ENCODE assay signal across 8 cellular contexts in the genomic region with DNA sequence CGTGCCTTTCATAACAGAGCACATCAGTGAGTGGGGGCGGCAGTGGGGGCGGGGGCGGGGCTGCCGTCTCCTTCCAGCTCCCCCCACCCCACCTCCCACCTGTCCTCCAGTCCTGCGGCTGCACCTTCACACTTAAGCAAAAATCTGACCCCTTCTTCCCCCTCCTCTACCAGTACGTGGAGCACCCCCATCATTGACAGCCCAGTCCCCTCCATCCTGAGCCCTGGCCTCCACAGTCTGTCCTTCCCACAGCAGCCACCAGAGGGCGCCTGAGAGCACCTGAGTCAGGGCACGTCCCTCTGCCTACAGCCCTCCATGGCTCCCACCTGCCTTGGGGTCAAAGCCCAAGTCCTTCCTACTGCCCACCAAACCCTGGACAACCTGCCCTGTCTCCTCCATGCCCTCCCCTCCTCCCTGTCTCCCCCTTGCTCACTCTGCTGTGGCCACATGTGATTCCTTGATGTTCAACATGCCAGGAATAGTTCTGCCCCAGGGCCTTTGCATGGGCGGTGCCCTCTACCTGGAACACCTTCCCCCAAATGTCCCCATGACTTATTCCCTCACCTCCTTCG. TPM values are rescaled to one million over a fixed set of nuclear protein-coding genes. Genes with fewer than 3 reads are reported as not detected.
DNase-seq lines count a peak whose midpoint lies in the region; ATAC-seq and TF ChIP-seq lines count a peak whose summit lies in the region.

No MANE protein-coding gene starts in this region.

- DNase-seq in NCI-H524 (lab: John Stamatoyannopoulos, UW) (peak; percentile 27 to 77), NCI-H524 treated with DMSO at 0.1 percent for 48 hours (lab: John Stamatoyannopoulos, UW) (no peak), SK-N-SH (peak; percentile 84), iPS-NIHi11 (ENCODE audit: low spot score) (peak; percentile 77)
- peak; percentile 89 for DNase-seq in activated naive CD4-positive, alpha-beta T cell treated with anti-CD3 and anti-CD28 coated beads for 36 hours
- peak; percentile 80 to 87 for DNase-seq in stimulated activated CD4-positive, alpha-beta T cell treated with anti-CD3 and anti-CD28 coated beads, Interleukin-2, amount 100 ng/mL, for 24 hours

- no peaks in the 10 kb centered on the region for H4K20me1 ChIP-seq in SK-N-SH (ENCODE audit: insufficient read depth)

- no peaks in the 10 kb centered on the region for H3K9me3 Mint-ChIP-seq in activated naive CD4-positive, alpha-beta T cell treated with anti-CD3 and anti-CD28 coated beads for 36 hours

- H3K27me3 ChIP-seq in SK-N-SH (ENCODE audit: insufficient read depth) = no peaks in the 10 kb centered on the region; the same call in 1 of the 2 replicates

- no peak for TF ChIP-seq EP300 in SK-N-SH (IDR thresholded peaks at IDR 0.05; ENCODE audit: borderline replicate concordance in 1 of 2, low read depth in 1 of 2, low read length in 1 of 2)

- peaks cover 3% of the 10 kb centered on the region for H3K4me1 Mint-ChIP-seq in activated naive CD4-positive, alpha-beta T cell treated with anti-CD3 and anti-CD28 coated beads for 36 hours (ENCODE audit: low read depth)

- ATAC-seq in GM18873 (IDR thresholded peaks at IDR 0.05; ENCODE audit: low FRiP score, unreplicated experiment) (no peak), GM19351 (IDR thresholded peaks at IDR 0.05; ENCODE audit: unreplicated experiment) (no peak)

- H3K4me3 ChIP-seq in SK-N-SH (ENCODE audit: low read depth in 2 of 2, low read length in 1 of 2) = peak overlapping the region in 1 of 2 experiments; percentile 13; a peak in 1 of 4 replicates

- H3K27ac Mint-ChIP-seq in activated naive CD4-positive, alpha-beta T cell treated with anti-CD3 and anti-CD28 coated beads for 36 hours = peak overlapping the region; percentile 53

- 23% methylated on average over 9 of the region's 11 CpGs for WGBS in SK-N-SH (ENCODE audit: low lambda C conversion rate)

- H3K4me3 Mint-ChIP-seq in activated naive CD4-positive, alpha-beta T cell treated with anti-CD3 and anti-CD28 coated beads for 36 hours = no peak overlapping the region

- no peak overlapping the region for H3K27ac ChIP-seq in SK-N-SH (ENCODE audit: low read depth in 2 of 2, low read length in 1 of 2)

- CTCF ChIA-PET in SK-N-SH (lab: Yijun Ruan, JAX) = interaction anchor here (0.5 to 2.5 kb wide), 29 partner anchors 9 to 342 kb away, joined by 3 to 12 read pairs (median 4); a partner anchor contains a TSS
- CTCF ChIA-PET in activated naive CD4-positive, alpha-beta T cell treated with anti-CD3 and anti-CD28 coated beads for 36 hours (lab: Charles Lee) = interaction anchor here (0.6 to 1.1 kb wide), 6 partner anchors 8 to 237 kb away, joined by 3 to 5 read pairs (median 4); no protein-coding TSS in a partner anchor

- H3K4me2 ChIP-seq in SK-N-SH = peak overlapping the region; percentile 28; the same call in 1 of the 2 replicates

- POLR2A ChIA-PET in SK-N-SH (lab: Yijun Ruan, JAX) = interaction anchor here (1.4 kb wide), 1 partner anchor 13 kb away, joined by 4 read pairs; a partner anchor contains a TSS

- H3K9ac ChIP-seq in SK-N-SH = no peak overlapping the region

- no peaks in the 10 kb centered on the region for H3F3A ChIP-seq in SK-N-SH (replicated peaks; ENCODE audit: insufficient read depth)

- no peaks in the 10 kb centered on the region for H3K79me2 ChIP-seq in SK-N-SH (ENCODE audit: insufficient read depth)

- H3K36me3 Mint-ChIP-seq in activated naive CD4-positive, alpha-beta T cell treated with anti-CD3 and anti-CD28 coated beads for 36 hours (ENCODE audit: low read depth) = no peaks in the 10 kb centered on the region

- no peak overlapping the region for H2AFZ ChIP-seq in SK-N-SH (ENCODE audit: low read depth)

- H3K9me2 ChIP-seq in SK-N-SH = no peaks in the 10 kb centered on the region

- no peaks in the 10 kb centered on the region for H3K36me3 ChIP-seq in SK-N-SH (replicated peaks in 1 of 2; ENCODE audit: control insufficient read depth in 1 of 2, insufficient read depth in 2 of 2, low read length in 1 of 2)

- intact Hi-C loops in activated naive CD4-positive, alpha-beta T cell treated with anti-CD3 and anti-CD28 coated beads for 36 hours (cut with micrococcal nuclease) = no loop called here

- peaks cover 0 to 3% of the 10 kb centered on the region in 2 experiments; a peak in 2 of 4 replicates for H3K4me1 ChIP-seq in SK-N-SH (ENCODE audit: control insufficient read depth in 1 of 2, insufficient read depth in 2 of 2, low read depth in 1 of 2, low read length in 1 of 2)

- TF ChIP-seq RAD21 in SK-N-SH (IDR thresholded peaks at IDR 0.05; ENCODE audit: low read length) = 0 out of 2 replicates have a peak, but pooled peaks have one; percentile 28

- H3K9me3 ChIP-seq in SK-N-SH = no peaks in the 10 kb centered on the region

- TF ChIP-seq CTCF in SK-N-SH (IDR thresholded peaks at IDR 0.05) = peak; percentile 79

- H3K27me3 Mint-ChIP-seq in activated naive CD4-positive, alpha-beta T cell treated with anti-CD3 and anti-CD28 coated beads for 36 hours (ENCODE audit: low read depth) = peaks cover 6% of the 10 kb centered on the region

TF ChIP-seq in SK-N-SH, 30 proteins besides CTCF, POLR2A, EP300 and RAD21 (continues in another document):
- TF ChIP-seq MEF2A (IDR thresholded peaks at IDR 0.05; ENCODE audit: borderline replicate concordance, low read depth) (no peak), RCOR1 (IDR thresholded peaks at IDR 0.05; ENCODE audit: low read length) (no peak), ELF1 (IDR thresholded peaks at IDR 0.05) (no peak), GATA2 (CRISPR knock-in tag; IDR thresholded peaks at IDR 0.05) (no peak)
- TF ChIP-seq, protein P1, sequence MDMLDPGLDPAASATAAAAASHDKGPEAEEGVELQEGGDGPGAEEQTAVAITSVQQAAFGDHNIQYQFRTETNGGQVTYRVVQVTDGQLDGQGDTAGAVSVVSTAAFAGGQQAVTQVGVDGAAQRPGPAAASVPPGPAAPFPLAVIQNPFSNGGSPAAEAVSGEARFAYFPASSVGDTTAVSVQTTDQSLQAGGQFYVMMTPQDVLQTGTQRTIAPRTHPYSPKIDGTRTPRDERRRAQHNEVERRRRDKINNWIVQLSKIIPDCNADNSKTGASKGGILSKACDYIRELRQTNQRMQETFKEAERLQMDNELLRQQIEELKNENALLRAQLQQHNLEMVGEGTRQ (IDR thresholded peaks at IDR 0.05; ENCODE audit: borderline replicate concordance, low read depth, low read length) = no peak
- TF ChIP-seq, protein P2, sequence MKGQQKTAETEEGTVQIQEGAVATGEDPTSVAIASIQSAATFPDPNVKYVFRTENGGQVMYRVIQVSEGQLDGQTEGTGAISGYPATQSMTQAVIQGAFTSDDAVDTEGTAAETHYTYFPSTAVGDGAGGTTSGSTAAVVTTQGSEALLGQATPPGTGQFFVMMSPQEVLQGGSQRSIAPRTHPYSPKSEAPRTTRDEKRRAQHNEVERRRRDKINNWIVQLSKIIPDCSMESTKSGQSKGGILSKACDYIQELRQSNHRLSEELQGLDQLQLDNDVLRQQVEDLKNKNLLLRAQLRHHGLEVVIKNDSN (IDR thresholded peaks at IDR 0.05; ENCODE audit: borderline replicate concordance, low read depth) = no peak

RNA-seq across cellular contexts. Expression of a gene that starts 4.0 kb away (rescaled TPM):
- 3.6 and 3.7 TPM in 2 replicates for polyA plus RNA-seq in SK-N-SH (2012; rRNA removed)
- 2.1 and 2.6 TPM in 2 replicates for polyA plus RNA-seq in SK-N-SH (2012; cell fraction: cytosol; rRNA removed)
- 2.1 and 2.9 TPM in 2 replicates for polyA plus RNA-seq in SK-N-SH (2012; cell fraction: nucleus; rRNA removed)
- 10 to 100 TPM in 1 of 2 experiments, 1 to 10 TPM in 1; 7.8 to 11.8 TPM for total RNA-seq in activated naive CD4-positive, alpha-beta T cell treated with anti-CD3 and anti-CD28 coated beads for 36 hours

RNA-seq across cellular contexts. Expression of a gene that starts 13.5 kb away (rescaled TPM):
- polyA plus RNA-seq in SK-N-SH (2012; rRNA removed) = 25.3 and 29.0 TPM in 2 replicates
- polyA plus RNA-seq in SK-N-SH (2012; cell fraction: cytosol; rRNA removed) = 19.2 and 22.0 TPM in 2 replicates
- polyA plus RNA-seq in SK-N-SH (2012; cell fraction: nucleus; rRNA removed) = 18.9 and 21.1 TPM in 2 replicates
- total RNA-seq in activated naive CD4-positive, alpha-beta T cell treated with anti-CD3 and anti-CD28 coated beads for 36 hours = 10 to 100 TPM; 28.5 to 29.8 TPM

RNA-seq across cellular contexts. Expression of a gene that starts 45.7 kb away (rescaled TPM):
- 3.1 and 6.9 TPM in 2 replicates for polyA plus RNA-seq in SK-N-SH (2012; rRNA removed)
- polyA plus RNA-seq in SK-N-SH (2012; cell fraction: cytosol; rRNA removed) = 3.0 and 7.6 TPM in 2 replicates
- 8.5 and 32.8 TPM in 2 replicates for polyA plus RNA-seq in SK-N-SH (2012; cell fraction: nucleus; rRNA removed)
- not detected for total RNA-seq in activated naive CD4-positive, alpha-beta T cell treated with anti-CD3 and anti-CD28 coated beads for 36 hours

RNA-seq across cellular contexts. Expression of a gene that starts 50.9 kb away (rescaled TPM):
- 0.87 and 1.1 TPM in 2 replicates for polyA plus RNA-seq in SK-N-SH (2012; rRNA removed)
- 0.38 and 0.42 TPM in 2 replicates for polyA plus RNA-seq in SK-N-SH (2012; cell fraction: cytosol; rRNA removed)
- polyA plus RNA-seq in SK-N-SH (2012; cell fraction: nucleus; rRNA removed) = 3.8 and 4.4 TPM in 2 replicates
- 1 to 10 TPM; 2.5 to 2.6 TPM for total RNA-seq in activated naive CD4-positive, alpha-beta T cell treated with anti-CD3 and anti-CD28 coated beads for 36 hours

RNA-seq across cellular contexts. Expression of a gene that starts 51.0 kb away (rescaled TPM):
- polyA plus RNA-seq in SK-N-SH (2012; rRNA removed) = 37.2 and 41.0 TPM in 2 replicates
- polyA plus RNA-seq in SK-N-SH (2012; cell fraction: cytosol; rRNA removed) = 14.6 and 20.5 TPM in 2 replicates
- polyA plus RNA-seq in SK-N-SH (2012; cell fraction: nucleus; rRNA removed) = 121 and 130 TPM in 2 replicates
- total RNA-seq in activated naive CD4-positive, alpha-beta T cell treated with anti-CD3 and anti-CD28 coated beads for 36 hours = 10 to 100 TPM; 20.0 to 20.1 TPM
